In genomic region chr1:77025599-77025998, GRCh38 we compare ENCODE assay signal across 24 cellular contexts.
"Had no signal": no experiment of that assay in that cellular context is flagged by ENCODE, and none has a peak within 500 bp of the region (broad histone marks: within the 10 kb centered on the region; RNA-seq: fewer than 3 reads in every experiment).

No MANE protein-coding gene starts in this region.

- H3K4me3 Mint-ChIP-seq: dendritic cell treated with granulocyte-macrophage colony-stimulating factor and Interleukin-4, amounts not matched to agents 40 ng/mL and 50 ng/mL, for 4 days; effector memory CD8-positive, alpha-beta T cell; endodermal cell; immature natural killer cell; naive thymus-derived CD4-positive, alpha-beta T cell had no signal

- H3K27ac ChIP-seq: colonic mucosa, epithelial cell of prostate, esophagus squamous epithelium, gastrocnemius medialis, heart left ventricle, hepatocyte, left lung, lower lobe of right lung had no signal

- H3K36me3 Mint-ChIP-seq: immature natural killer cell; naive thymus-derived CD4-positive, alpha-beta T cell had no signal

- DNase-seq: colonic mucosa; cortex of kidney; effector CD8-positive, alpha-beta T cell; effector memory CD8-positive, alpha-beta T cell; endodermal cell; erythroblast; esophagus squamous epithelium; foreskin fibroblast; foreskin melanocyte; gastrocnemius medialis; heart left ventricle; hypothalamus; immature natural killer cell; left cardiac atrium; left ventricle myocardium superior; lower lobe of right lung; mesenchymal stem cell; midbrain; naive thymus-derived CD4-positive, alpha-beta T cell had no signal

- H3K36me3 ChIP-seq: colonic mucosa, esophagus squamous epithelium, gastrocnemius medialis, heart left ventricle, left lung, lower lobe of right lung had no signal

- H3K27ac Mint-ChIP-seq: dendritic cell treated with granulocyte-macrophage colony-stimulating factor and Interleukin-4, amounts not matched to agents 40 ng/mL and 50 ng/mL, for 4 days; effector memory CD8-positive, alpha-beta T cell; endodermal cell; immature natural killer cell had no signal

- H3K4me1 ChIP-seq: colonic mucosa, esophagus squamous epithelium, gastrocnemius medialis, heart left ventricle, left lung, lower lobe of right lung had no signal

- H3K9me3 ChIP-seq: colonic mucosa, esophagus squamous epithelium, gastrocnemius medialis, heart left ventricle, left lung, lower lobe of right lung had no signal

- H3K27me3 ChIP-seq: colonic mucosa, esophagus squamous epithelium, gastrocnemius medialis, hepatocyte, left lung had no signal

- H3K4me3 ChIP-seq: colonic mucosa, esophagus squamous epithelium, gastrocnemius medialis, heart left ventricle, hepatocyte, left lung, lower lobe of right lung had no signal

- H3K9me3 Mint-ChIP-seq: dendritic cell treated with granulocyte-macrophage colony-stimulating factor and Interleukin-4, amounts not matched to agents 40 ng/mL and 50 ng/mL, for 4 days; endodermal cell; naive thymus-derived CD4-positive, alpha-beta T cell had no signal

- ATAC-seq: effector memory CD8-positive, alpha-beta T cell; esophagus mucosa; gastrocnemius medialis; heart left ventricle; left cardiac atrium; left lung; left ventricle myocardium superior; lower lobe of right lung; naive thymus-derived CD4-positive, alpha-beta T cell had no signal

- H3K4me1 Mint-ChIP-seq: immature natural killer cell; naive thymus-derived CD4-positive, alpha-beta T cell had no signal
